In genomic region chr1:27092888-27093287, GRCh38 we compare ENCODE assay signal across 7 cellular contexts.
"Had no signal": no experiment of that assay in that cellular context is flagged by ENCODE, and none has a peak within 500 bp of the region (broad histone marks: within the 10 kb centered on the region; RNA-seq: fewer than 3 reads in every experiment).

No MANE protein-coding gene starts in this region.

- H3K9ac ChIP-seq: KMS-11 had no signal

- H3K4me3 Mint-ChIP-seq: IgD-negative memory B cell had no signal

- H3K27ac Mint-ChIP-seq: IgD-negative memory B cell had no signal

- H3K27me3 Mint-ChIP-seq: IgD-negative memory B cell had no signal

- DNase-seq: IMR-90, KBM-7, KG1 had no signal

- H3K9me3 Mint-ChIP-seq: IgD-negative memory B cell had no signal

- H3K4me2 ChIP-seq: KMS-11 had no signal

- H3K36me3 Mint-ChIP-seq: IgD-negative memory B cell had no signal

- H3K27ac ChIP-seq: HL-60, KMS-11 had no signal

- FAIRE-seq: HTR-8/SVneo had no signal
